In the genomic region with DNA sequence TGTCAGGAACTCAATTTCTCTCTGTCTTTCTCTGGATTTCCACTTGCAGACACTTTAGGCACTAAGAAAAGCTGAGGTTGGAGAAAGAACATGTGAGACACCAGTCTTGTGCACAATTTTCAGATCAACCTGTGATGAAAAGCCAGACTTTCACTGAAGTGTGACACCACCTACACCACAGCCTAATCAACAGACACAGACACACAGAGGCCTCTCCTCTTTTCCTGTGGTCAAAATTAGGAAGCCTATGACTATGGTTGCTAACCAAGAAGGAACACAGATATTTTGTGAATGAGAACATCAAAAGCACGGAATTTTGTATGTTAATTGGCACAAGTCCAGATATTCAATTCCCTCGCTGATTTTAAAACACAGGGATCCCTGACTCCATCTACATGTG, we compare ENCODE assay signal across 18 cellular contexts. TPM values are rescaled to one million over a fixed set of nuclear protein-coding genes. Genes with fewer than 3 reads are reported as not detected.
"Had no signal": no experiment of that assay in that cellular context is flagged by ENCODE, and none has a peak within 500 bp of the region (broad histone marks: within the 10 kb centered on the region; RNA-seq: fewer than 3 reads in every experiment).

No MANE protein-coding gene starts in this region.

RNA-seq across cellular contexts. Expression of a gene that starts 26.1 kb away (rescaled TPM):
- total RNA-seq: activated CD4-positive, alpha-beta memory T cell treated with anti-CD3 and anti-CD28 coated beads, Interleukin-2, amount 10 ng/mL, durations not matched to agents 7 days and 5 days; activated CD4-positive, alpha-beta T cell treated with anti-CD3 and anti-CD28 coated beads, Interleukin-2, amount 10 ng/mL, durations not matched to agents 7 days and 5 days; activated naive CD4-positive, alpha-beta T cell treated with anti-CD3 and anti-CD28 coated beads, Interleukin-2, amount 50 U/mL, for 72 hours; activated naive CD8-positive, alpha-beta T cell treated with anti-CD3 and anti-CD28 coated beads, Interleukin-2, amount 10 ng/mL, durations not matched to agents 7 days and 5 days; activated T-cell treated with anti-CD3 and anti-CD28 coated beads, Interleukin-2, amount 50 U/mL, for 72 hours; ascending aorta; breast epithelium; cardiac muscle cell; colonic mucosa; dermis microvascular lymphatic vessel endothelial cell; endothelial cell of umbilical vein; esophagus squamous epithelium; fibroblast of lung; fibroblast of villous mesenchyme; gastroesophageal sphincter; glomerular endothelial cell; WTC11 had no signal
- polyA plus RNA-seq: cardiac muscle cell, endothelial cell of umbilical vein, esophagus, fibroblast of lung had no signal

RNA-seq across cellular contexts. Expression of a gene that starts 35.5 kb away (rescaled TPM):
- total RNA-seq: activated CD4-positive, alpha-beta memory T cell treated with anti-CD3 and anti-CD28 coated beads, Interleukin-2, amount 10 ng/mL, durations not matched to agents 7 days and 5 days; activated CD4-positive, alpha-beta T cell treated with anti-CD3 and anti-CD28 coated beads, Interleukin-2, amount 10 ng/mL, durations not matched to agents 7 days and 5 days; activated naive CD4-positive, alpha-beta T cell treated with anti-CD3 and anti-CD28 coated beads, Interleukin-2, amount 50 U/mL, for 72 hours; activated naive CD8-positive, alpha-beta T cell treated with anti-CD3 and anti-CD28 coated beads, Interleukin-2, amount 10 ng/mL, durations not matched to agents 7 days and 5 days; activated T-cell treated with anti-CD3 and anti-CD28 coated beads, Interleukin-2, amount 50 U/mL, for 72 hours; ascending aorta; breast epithelium; cardiac muscle cell; colonic mucosa; dermis microvascular lymphatic vessel endothelial cell; endothelial cell of umbilical vein; esophagus squamous epithelium; fibroblast of lung; fibroblast of villous mesenchyme; gastroesophageal sphincter; glomerular endothelial cell; WTC11 had no signal
- polyA plus RNA-seq: cardiac muscle cell, endothelial cell of umbilical vein, esophagus, fibroblast of lung had no signal

RNA-seq across cellular contexts. Expression of a gene that starts 40.3 kb away (rescaled TPM):
- total RNA-seq: activated CD4-positive, alpha-beta memory T cell treated with anti-CD3 and anti-CD28 coated beads, Interleukin-2, amount 10 ng/mL, durations not matched to agents 7 days and 5 days; activated CD4-positive, alpha-beta T cell treated with anti-CD3 and anti-CD28 coated beads, Interleukin-2, amount 10 ng/mL, durations not matched to agents 7 days and 5 days; activated naive CD4-positive, alpha-beta T cell treated with anti-CD3 and anti-CD28 coated beads, Interleukin-2, amount 50 U/mL, for 72 hours; activated naive CD8-positive, alpha-beta T cell treated with anti-CD3 and anti-CD28 coated beads, Interleukin-2, amount 10 ng/mL, durations not matched to agents 7 days and 5 days; activated T-cell treated with anti-CD3 and anti-CD28 coated beads, Interleukin-2, amount 50 U/mL, for 72 hours; ascending aorta; breast epithelium; cardiac muscle cell; colonic mucosa; dermis microvascular lymphatic vessel endothelial cell; endothelial cell of umbilical vein; esophagus squamous epithelium; fibroblast of lung; fibroblast of villous mesenchyme; gastroesophageal sphincter; glomerular endothelial cell; WTC11 had no signal
- polyA plus RNA-seq: cardiac muscle cell, endothelial cell of umbilical vein, esophagus, fibroblast of lung had no signal

RNA-seq across cellular contexts. Expression of a gene that starts 45.0 kb away (rescaled TPM):
- total RNA-seq: activated CD4-positive, alpha-beta memory T cell treated with anti-CD3 and anti-CD28 coated beads, Interleukin-2, amount 10 ng/mL, durations not matched to agents 7 days and 5 days; activated CD4-positive, alpha-beta T cell treated with anti-CD3 and anti-CD28 coated beads, Interleukin-2, amount 10 ng/mL, durations not matched to agents 7 days and 5 days; activated naive CD4-positive, alpha-beta T cell treated with anti-CD3 and anti-CD28 coated beads, Interleukin-2, amount 50 U/mL, for 72 hours; activated naive CD8-positive, alpha-beta T cell treated with anti-CD3 and anti-CD28 coated beads, Interleukin-2, amount 10 ng/mL, durations not matched to agents 7 days and 5 days; activated T-cell treated with anti-CD3 and anti-CD28 coated beads, Interleukin-2, amount 50 U/mL, for 72 hours; ascending aorta; breast epithelium; cardiac muscle cell; colonic mucosa; dermis microvascular lymphatic vessel endothelial cell; endothelial cell of umbilical vein; esophagus squamous epithelium; fibroblast of lung; fibroblast of villous mesenchyme; gastroesophageal sphincter; glomerular endothelial cell; WTC11 had no signal
- polyA plus RNA-seq: cardiac muscle cell, endothelial cell of umbilical vein, esophagus, fibroblast of lung had no signal

RNA-seq across cellular contexts. Expression of a gene that starts 49.8 kb away (rescaled TPM):
- total RNA-seq: activated CD4-positive, alpha-beta memory T cell treated with anti-CD3 and anti-CD28 coated beads, Interleukin-2, amount 10 ng/mL, durations not matched to agents 7 days and 5 days; activated CD4-positive, alpha-beta T cell treated with anti-CD3 and anti-CD28 coated beads, Interleukin-2, amount 10 ng/mL, durations not matched to agents 7 days and 5 days; activated naive CD4-positive, alpha-beta T cell treated with anti-CD3 and anti-CD28 coated beads, Interleukin-2, amount 50 U/mL, for 72 hours; activated naive CD8-positive, alpha-beta T cell treated with anti-CD3 and anti-CD28 coated beads, Interleukin-2, amount 10 ng/mL, durations not matched to agents 7 days and 5 days; activated T-cell treated with anti-CD3 and anti-CD28 coated beads, Interleukin-2, amount 50 U/mL, for 72 hours; ascending aorta; breast epithelium; cardiac muscle cell; colonic mucosa; dermis microvascular lymphatic vessel endothelial cell; endothelial cell of umbilical vein; esophagus squamous epithelium; fibroblast of lung; fibroblast of villous mesenchyme; gastroesophageal sphincter; glomerular endothelial cell; WTC11 had no signal
- polyA plus RNA-seq: cardiac muscle cell, endothelial cell of umbilical vein, esophagus, fibroblast of lung had no signal
